Comparison of ENCODE assay signal across 10 cellular contexts in the genomic region with DNA sequence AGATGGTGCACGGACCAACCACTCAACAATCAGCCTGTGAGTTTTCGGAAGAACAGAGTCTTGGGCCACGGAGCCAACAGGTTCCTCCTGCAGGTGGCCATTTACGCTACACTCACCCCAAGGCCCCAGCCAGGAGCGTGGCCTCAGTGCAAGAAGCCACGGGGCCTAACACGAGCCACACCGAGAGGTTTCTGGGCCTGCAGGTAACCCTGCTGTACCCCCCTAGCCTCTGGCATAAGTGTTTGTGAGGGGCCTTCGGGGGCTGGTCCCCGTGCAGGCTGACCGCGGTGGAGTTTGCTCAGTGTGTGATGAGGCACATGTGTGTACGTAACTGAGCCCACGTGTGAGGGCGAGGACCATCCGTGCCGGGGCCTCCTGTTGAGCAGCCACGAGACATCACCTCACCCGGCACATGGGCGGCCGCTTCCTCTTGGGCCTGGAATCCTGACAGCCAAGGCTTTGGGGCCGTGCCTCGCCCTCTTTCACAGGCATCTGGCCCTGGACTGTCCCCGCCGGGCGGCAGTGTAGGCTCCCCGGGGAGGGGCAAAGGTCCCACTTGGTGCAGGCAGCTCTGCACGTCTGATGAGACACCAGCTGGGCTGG.
DNase-seq lines count a peak whose midpoint lies in the region; ATAC-seq and TF ChIP-seq lines count a peak whose summit lies in the region.
"Had no signal": no experiment of that assay in that cellular context is flagged by ENCODE, and none has a peak within 500 bp of the region (broad histone marks: within the 10 kb centered on the region; RNA-seq: fewer than 3 reads in every experiment).

No MANE protein-coding gene starts in this region.

- no peak for TF ChIP-seq CTCF in CD14-positive monocyte (IDR thresholded peaks at IDR 0.05)
- no peak for TF ChIP-seq CTCF in WTC11 (IDR thresholded peaks at IDR 0.05)
- TF ChIP-seq CTCF in lower lobe of right lung (IDR thresholded peaks at IDR 0.05): no peak
- TF ChIP-seq CTCF in HFFc6 (IDR thresholded peaks at IDR 0.05): no peak

- DNase-seq in CD14-positive monocyte (ENCODE audit: low spot score): peak; percentile 46
- DNase-seq in WTC11 (ENCODE audit: low spot score): peak; percentile 6
- DNase-seq in lower lobe of right lung: peak; percentile 50
- no peak for DNase-seq in HFFc6
- no peak for DNase-seq in NCI-H1092 (lab: John Stamatoyannopoulos, UW)
- DNase-seq: EL, IMR-90 had no signal

- H3K4me3 Mint-ChIP-seq in CD14-positive monocyte (peak overlapping the region; percentile 78 to 97), WTC11 (no peak overlapping the region), HFFc6 (no peak overlapping the region)

- no peaks in the 10 kb centered on the region for H3K36me3 ChIP-seq in lower lobe of right lung

- POLR2A ChIA-PET in WTC11 (lab: Charles Lee): no interaction called here

- H3K4me3 ChIP-seq in lower lobe of right lung: peak overlapping the region; percentile 14

- peak overlapping the region; percentile 49 for H3K27ac ChIP-seq in lower lobe of right lung

- H3K36me3 Mint-ChIP-seq in CD14-positive monocyte (peaks cover 4 to 6% of the 10 kb centered on the region in 2 donors), WTC11 (no peaks in the 10 kb centered on the region), HFFc6 (ENCODE audit: low read depth) (no peaks in the 10 kb centered on the region; the same call in 1 of the 2 replicates)

- peaks cover 2 to 11% (median 10%) of the 10 kb centered on the region in 3 donors for H3K27me3 Mint-ChIP-seq in CD14-positive monocyte (ENCODE audit: low read depth in 3 of 3)
- H3K27me3 Mint-ChIP-seq in WTC11 (ENCODE audit: low read depth): no peaks in the 10 kb centered on the region
- peaks cover 3% of the 10 kb centered on the region; the same call in 1 of the 2 replicates for H3K27me3 Mint-ChIP-seq in HFFc6 (ENCODE audit: insufficient read depth)

- H3K9me3 Mint-ChIP-seq in CD14-positive monocyte (peaks cover 0 to 5% (median 0%) of the 10 kb centered on the region in 7 donors), WTC11 (no peaks in the 10 kb centered on the region), HFFc6 (peaks cover 56% of the 10 kb centered on the region)

- CTCF ChIA-PET in WTC11 (lab: Charles Lee): interaction anchor here (1.1 kb wide), 1 partner anchor 257 kb away, joined by 4 read pairs; no protein-coding TSS in a partner anchor

- intact Hi-C loops in CD14-positive monocyte (cut with micrococcal nuclease): loop anchor here (5.0 to 10.0 kb wide), 2 partner anchors 54 to 81 kb away; no protein-coding TSS in a partner anchor
- intact Hi-C loops in lower lobe of right lung (cut with DNase I): no loop called here

- ATAC-seq in GM21528 (IDR thresholded peaks at IDR 0.05; ENCODE audit: low FRiP score, unreplicated experiment) (peak; percentile 22), WTC11 (no peak), lower lobe of right lung (peak; percentile 16 to 30), HG03039 (IDR thresholded peaks at IDR 0.05; ENCODE audit: unreplicated experiment) (no peak), GM21825 (IDR thresholded peaks at IDR 0.05; ENCODE audit: unreplicated experiment) (no peak)

- H3K4me1 ChIP-seq in lower lobe of right lung: peaks cover 12% of the 10 kb centered on the region

- peak overlapping the region; percentile 62 to 95 (median 88) for H3K27ac Mint-ChIP-seq in CD14-positive monocyte
- H3K27ac Mint-ChIP-seq in WTC11: no peak overlapping the region
- H3K27ac Mint-ChIP-seq in HFFc6: no peak overlapping the region

- no peaks in the 10 kb centered on the region for H3K9me3 ChIP-seq in lower lobe of right lung

- peaks cover 2% of the 10 kb centered on the region for H3K27me3 ChIP-seq in lower lobe of right lung (ENCODE audit: low read depth)

- peaks cover 24% of the 10 kb centered on the region for H3K4me1 Mint-ChIP-seq in CD14-positive monocyte
- H3K4me1 Mint-ChIP-seq in WTC11: no peaks in the 10 kb centered on the region
- H3K4me1 Mint-ChIP-seq in HFFc6 (ENCODE audit: low read depth): no peaks in the 10 kb centered on the region

TF ChIP-seq in WTC11, 78 proteins besides CTCF, POLR2A, EP300 and RAD21 (continues in another document):
- TF ChIP-seq GTF2I (CRISPR knock-in tag; conservative IDR thresholded peaks at IDR 0.05) (no peak), FOXP1 (CRISPR knock-in tag; IDR thresholded peaks at IDR 0.05; ENCODE audit: borderline replicate concordance) (no peak), ZNF671 (CRISPR knock-in tag; IDR thresholded peaks at IDR 0.05) (no peak), SMAD3 (CRISPR knock-in tag; IDR thresholded peaks at IDR 0.05; ENCODE audit: borderline replicate concordance) (no peak), ATF3 (CRISPR knock-in tag; conservative IDR thresholded peaks at IDR 0.05) (no peak), CBFB (CRISPR knock-in tag; IDR thresholded peaks at IDR 0.05; ENCODE audit: low read depth) (no peak), IRF2 (CRISPR knock-in tag; IDR thresholded peaks at IDR 0.05; ENCODE audit: borderline replicate concordance, low read depth) (no peak), CDX4 (CRISPR knock-in tag; IDR thresholded peaks at IDR 0.05; ENCODE audit: borderline replicate concordance) (no peak), PRRX2 (CRISPR knock-in tag; IDR thresholded peaks at IDR 0.05) (no peak), ZNF232 (CRISPR knock-in tag; IDR thresholded peaks at IDR 0.05) (no peak), CREM (CRISPR knock-in tag; IDR thresholded peaks at IDR 0.05) (no peak), GABPB1 (CRISPR knock-in tag; IDR thresholded peaks at IDR 0.05) (no peak), ZNF121 (CRISPR knock-in tag; IDR thresholded peaks at IDR 0.05) (no peak), SP1 (CRISPR knock-in tag; conservative IDR thresholded peaks at IDR 0.05) (no peak), EMX1 (CRISPR knock-in tag; IDR thresholded peaks at IDR 0.05) (no peak)
- TF ChIP-seq, protein P1, sequence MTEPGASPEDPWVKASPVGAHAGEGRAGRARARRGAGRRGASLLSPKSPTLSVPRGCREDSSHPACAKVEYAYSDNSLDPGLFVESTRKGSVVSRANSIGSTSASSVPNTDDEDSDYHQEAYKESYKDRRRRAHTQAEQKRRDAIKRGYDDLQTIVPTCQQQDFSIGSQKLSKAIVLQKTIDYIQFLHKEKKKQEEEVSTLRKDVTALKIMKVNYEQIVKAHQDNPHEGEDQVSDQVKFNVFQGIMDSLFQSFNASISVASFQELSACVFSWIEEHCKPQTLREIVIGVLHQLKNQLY (CRISPR knock-in tag; IDR thresholded peaks at IDR 0.05): no peak
- TF ChIP-seq, protein P2, sequence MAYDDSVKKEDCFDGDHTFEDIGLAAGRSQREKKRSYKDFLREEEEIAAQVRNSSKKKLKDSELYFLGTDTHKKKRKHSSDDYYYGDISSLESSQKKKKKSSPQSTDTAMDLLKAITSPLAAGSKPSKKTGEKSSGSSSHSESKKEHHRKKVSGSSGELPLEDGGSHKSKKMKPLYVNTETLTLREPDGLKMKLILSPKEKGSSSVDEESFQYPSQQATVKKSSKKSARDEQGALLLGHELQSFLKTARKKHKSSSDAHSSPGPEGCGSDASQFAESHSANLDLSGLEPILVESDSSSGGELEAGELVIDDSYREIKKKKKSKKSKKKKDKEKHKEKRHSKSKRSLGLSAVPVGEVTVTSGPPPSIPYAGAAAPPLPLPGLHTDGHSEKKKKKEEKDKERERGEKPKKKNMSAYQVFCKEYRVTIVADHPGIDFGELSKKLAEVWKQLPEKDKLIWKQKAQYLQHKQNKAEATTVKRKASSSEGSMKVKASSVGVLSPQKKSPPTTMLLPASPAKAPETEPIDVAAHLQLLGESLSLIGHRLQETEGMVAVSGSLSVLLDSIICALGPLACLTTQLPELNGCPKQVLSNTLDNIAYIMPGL (CRISPR knock-in tag; IDR thresholded peaks at IDR 0.05): no peak
- TF ChIP-seq, protein P3, sequence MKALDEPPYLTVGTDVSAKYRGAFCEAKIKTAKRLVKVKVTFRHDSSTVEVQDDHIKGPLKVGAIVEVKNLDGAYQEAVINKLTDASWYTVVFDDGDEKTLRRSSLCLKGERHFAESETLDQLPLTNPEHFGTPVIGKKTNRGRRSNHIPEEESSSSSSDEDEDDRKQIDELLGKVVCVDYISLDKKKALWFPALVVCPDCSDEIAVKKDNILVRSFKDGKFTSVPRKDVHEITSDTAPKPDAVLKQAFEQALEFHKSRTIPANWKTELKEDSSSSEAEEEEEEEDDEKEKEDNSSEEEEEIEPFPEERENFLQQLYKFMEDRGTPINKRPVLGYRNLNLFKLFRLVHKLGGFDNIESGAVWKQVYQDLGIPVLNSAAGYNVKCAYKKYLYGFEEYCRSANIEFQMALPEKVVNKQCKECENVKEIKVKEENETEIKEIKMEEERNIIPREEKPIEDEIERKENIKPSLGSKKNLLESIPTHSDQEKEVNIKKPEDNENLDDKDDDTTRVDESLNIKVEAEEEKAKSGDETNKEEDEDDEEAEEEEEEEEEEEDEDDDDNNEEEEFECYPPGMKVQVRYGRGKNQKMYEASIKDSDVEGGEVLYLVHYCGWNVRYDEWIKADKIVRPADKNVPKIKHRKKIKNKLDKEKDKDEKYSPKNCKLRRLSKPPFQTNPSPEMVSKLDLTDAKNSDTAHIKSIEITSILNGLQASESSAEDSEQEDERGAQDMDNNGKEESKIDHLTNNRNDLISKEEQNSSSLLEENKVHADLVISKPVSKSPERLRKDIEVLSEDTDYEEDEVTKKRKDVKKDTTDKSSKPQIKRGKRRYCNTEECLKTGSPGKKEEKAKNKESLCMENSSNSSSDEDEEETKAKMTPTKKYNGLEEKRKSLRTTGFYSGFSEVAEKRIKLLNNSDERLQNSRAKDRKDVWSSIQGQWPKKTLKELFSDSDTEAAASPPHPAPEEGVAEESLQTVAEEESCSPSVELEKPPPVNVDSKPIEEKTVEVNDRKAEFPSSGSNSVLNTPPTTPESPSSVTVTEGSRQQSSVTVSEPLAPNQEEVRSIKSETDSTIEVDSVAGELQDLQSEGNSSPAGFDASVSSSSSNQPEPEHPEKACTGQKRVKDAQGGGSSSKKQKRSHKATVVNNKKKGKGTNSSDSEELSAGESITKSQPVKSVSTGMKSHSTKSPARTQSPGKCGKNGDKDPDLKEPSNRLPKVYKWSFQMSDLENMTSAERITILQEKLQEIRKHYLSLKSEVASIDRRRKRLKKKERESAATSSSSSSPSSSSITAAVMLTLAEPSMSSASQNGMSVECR (CRISPR knock-in tag; IDR thresholded peaks at IDR 0.05; ENCODE audit: borderline replicate concordance): no peak

Comparison
In these comparisons a context has a peak if more than half of its experiments do, and no peak if none do; other contexts are left out.
1. DNase-seq: peak in CD14-positive monocyte (single experiment), WTC11 (single experiment) and lower lobe of right lung (single experiment); none in HFFc6 (single experiment) and NCI-H1092 (single experiment).
2. H3K27ac Mint-ChIP-seq: peak in CD14-positive monocyte (7 of 7); none in WTC11 (single experiment) and HFFc6 (single experiment).
3. H3K4me3 Mint-ChIP-seq: peak in CD14-positive monocyte (2 of 2); none in WTC11 (single experiment) and HFFc6 (single experiment).
4. ATAC-seq: peak in GM21528 (single experiment) and lower lobe of right lung (2 of 2); none in WTC11 (single experiment), HG03039 (single experiment) and GM21825 (single experiment).